In genomic region chr2:587371-587960, GRCh38 we compare ENCODE assay signal across 15 cellular contexts.
"Had no signal": no experiment of that assay in that cellular context is flagged by ENCODE, and none has a peak within 500 bp of the region (broad histone marks: within the 10 kb centered on the region; RNA-seq: fewer than 3 reads in every experiment).

No MANE protein-coding gene starts in this region.

- H3K4me3 ChIP-seq: colonic mucosa, heart right ventricle, tibial artery, vagina had no signal

- H3K27me3 ChIP-seq: colonic mucosa, vagina had no signal

- FAIRE-seq: astrocyte, frontal cortex had no signal

- H3K4me1 ChIP-seq: colonic mucosa, tibial artery, vagina had no signal

- H3K27ac ChIP-seq: colonic mucosa, heart right ventricle, tibial artery, vagina had no signal

- H3K9me3 Mint-ChIP-seq: activated naive CD8-positive, alpha-beta T cell treated with anti-CD3 and anti-CD28 coated beads, Interleukin-2, amount 50 U/mL, for 24 hours; nephron; stimulated activated naive CD8-positive, alpha-beta T cell treated with anti-CD3 and anti-CD28 coated beads, Interleukin-15, amount 100 ng/mL, for 72 hours had no signal

- DNase-seq: activated CD4-positive, alpha-beta T cell treated with anti-CD3 and anti-CD28 coated beads, Interleukin-2, amount 50 U/mL, for 4 hours; activated naive CD4-positive, alpha-beta T cell treated with Interleukin-2 at 50 U/mL for 16 hours; activated naive CD8-positive, alpha-beta T cell treated with anti-CD3 and anti-CD28 coated beads, Interleukin-2, amount 50 U/mL, for 24 hours; colonic mucosa; effector CD8-positive, alpha-beta T cell; heart right ventricle; mesenchymal stem cell; stimulated activated CD4-positive, alpha-beta T cell treated with anti-CD3 and anti-CD28 coated beads, Interleukin-2, amount 100 ng/mL, for 48 hours; stimulated activated naive CD8-positive, alpha-beta T cell treated with anti-CD3 and anti-CD28 coated beads, Interleukin-15, amount 100 ng/mL, for 72 hours; T-helper 17 cell; tibial artery had no signal

- H3K4me3 Mint-ChIP-seq: activated naive CD8-positive, alpha-beta T cell treated with anti-CD3 and anti-CD28 coated beads, Interleukin-2, amount 50 U/mL, for 24 hours; nephron; stimulated activated naive CD8-positive, alpha-beta T cell treated with anti-CD3 and anti-CD28 coated beads, Interleukin-15, amount 100 ng/mL, for 72 hours; T-helper 17 cell had no signal

- ATAC-seq: activated naive CD8-positive, alpha-beta T cell treated with anti-CD3 and anti-CD28 coated beads, Interleukin-2, amount 50 U/mL, for 24 hours; heart right ventricle; T-helper 17 cell had no signal

- H3K9me3 ChIP-seq: colonic mucosa, heart right ventricle, tibial artery, vagina had no signal

- H3K36me3 ChIP-seq: colonic mucosa, heart right ventricle, tibial artery, vagina had no signal

- H3K27ac Mint-ChIP-seq: activated naive CD8-positive, alpha-beta T cell treated with anti-CD3 and anti-CD28 coated beads, Interleukin-2, amount 50 U/mL, for 24 hours; stimulated activated naive CD8-positive, alpha-beta T cell treated with anti-CD3 and anti-CD28 coated beads, Interleukin-15, amount 100 ng/mL, for 72 hours; T-helper 17 cell had no signal
